9 cellular contexts compared by ENCODE assay signal in the genomic region with DNA sequence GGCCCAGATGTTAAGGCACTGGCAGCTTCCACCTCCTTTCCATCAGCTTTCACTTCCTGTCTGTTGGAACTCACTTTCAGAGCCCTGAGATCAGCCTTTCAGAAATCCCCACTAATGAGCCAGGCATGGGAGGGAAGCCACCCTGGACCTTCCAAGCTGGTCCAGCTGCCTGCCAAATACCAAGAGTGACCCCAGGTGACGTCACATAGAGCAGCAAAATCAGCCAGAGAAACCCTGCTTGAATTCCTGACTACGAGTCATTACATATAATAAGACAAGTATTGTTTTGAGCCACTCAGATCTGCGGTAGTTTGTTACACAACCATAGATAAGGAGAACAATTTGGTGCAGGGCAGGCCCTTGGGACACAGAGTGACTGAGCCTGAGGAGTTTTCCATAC.
DNase-seq lines count a peak whose midpoint lies in the region; TF ChIP-seq lines count a peak whose summit lies in the region.
"Had no signal": no experiment of that assay in that cellular context is flagged by ENCODE, and none has a peak within 500 bp of the region (broad histone marks: within the 10 kb centered on the region; RNA-seq: fewer than 3 reads in every experiment).

No MANE protein-coding gene starts in this region.

- no peaks in the 10 kb centered on the region for H3K9me3 Mint-ChIP-seq in chondrocyte (ENCODE audit: low read depth)

- H3K4me3 Mint-ChIP-seq in chondrocyte (ENCODE audit: unreplicated experiment): no peak overlapping the region

- H3K4me1 ChIP-seq in mesodermal cell (ENCODE audit: control insufficient read depth, insufficient read depth, low read length, poor library complexity, severe bottlenecking): peaks cover 33% of the 10 kb centered on the region

- 20 to 58% methylated on average over 1 to 2 of the region's 3 CpGs for WGBS in mesodermal cell (ENCODE audit: insufficient coverage in 2 of 2), 2 experiments

- no peaks in the 10 kb centered on the region for H3K27me3 Mint-ChIP-seq in chondrocyte (ENCODE audit: low read depth)

- peak overlapping the region; percentile 88 for H3K27ac Mint-ChIP-seq in chondrocyte (ENCODE audit: unreplicated experiment)

- no peaks in the 10 kb centered on the region for H3K36me3 ChIP-seq in mesodermal cell (ENCODE audit: control insufficient read depth, insufficient read depth, low read length)

- no peak overlapping the region for H3K4me3 ChIP-seq in mesodermal cell (ENCODE audit: extremely low read depth, insufficient read depth, low read length, poor library complexity, severe bottlenecking)

- DNase-seq in AG09319 (ENCODE audit: extremely low read depth, low read depth) (peak; percentile 77), MV-4-11 (lab: John Stamatoyannopoulos, UW) (peak; percentile 73), chondrocyte (ENCODE audit: low spot score) (no peak), GF-D8 (lab: John Stamatoyannopoulos, UW) (no peak), NCI-H345 treated with DMSO at 0.1 percent for 48 hours (lab: John Stamatoyannopoulos, UW; ENCODE audit: unreplicated experiment) (no peak), DMS79 (lab: John Stamatoyannopoulos, UW) (no peak)
- no peak for DNase-seq in activated naive CD4-positive, alpha-beta T cell treated with Interleukin-2 at 50 U/mL for 16 hours

- no peak for TF ChIP-seq CTCF in AG09319 (IDR thresholded peaks at IDR 0.05; ENCODE audit: low read depth, low read length)
- TF ChIP-seq CTCF in chondrocyte (IDR thresholded peaks at IDR 0.05): no peak

- peaks cover 53% of the 10 kb centered on the region for H3K4me1 Mint-ChIP-seq in chondrocyte (ENCODE audit: low read depth)

- no peaks in the 10 kb centered on the region for H3K36me3 Mint-ChIP-seq in chondrocyte (ENCODE audit: low read depth)

- peak overlapping the region; percentile 76 for H3K27ac ChIP-seq in mesodermal cell (ENCODE audit: low read depth, low read length, severe bottlenecking)
- H3K27ac ChIP-seq: HL-60 had no signal

- H3K9me3 ChIP-seq in mesodermal cell (ENCODE audit: control insufficient read depth, low read length): no peaks in the 10 kb centered on the region

Comparison
In these comparisons a context has a peak if more than half of its experiments do, and no peak if none do; other contexts are left out.
1. DNase-seq: peak in AG09319 (single experiment) and MV-4-11 (single experiment); none in chondrocyte (single experiment), activated naive CD4-positive, alpha-beta T cell treated with Interleukin-2 at 50 U/mL for 16 hours (single experiment), GF-D8 (single experiment), NCI-H345 treated with DMSO at 0.1 percent for 48 hours (single experiment) and DMS79 (single experiment).